ENCODE assay signal across 1 cellular context in the genomic region with DNA sequence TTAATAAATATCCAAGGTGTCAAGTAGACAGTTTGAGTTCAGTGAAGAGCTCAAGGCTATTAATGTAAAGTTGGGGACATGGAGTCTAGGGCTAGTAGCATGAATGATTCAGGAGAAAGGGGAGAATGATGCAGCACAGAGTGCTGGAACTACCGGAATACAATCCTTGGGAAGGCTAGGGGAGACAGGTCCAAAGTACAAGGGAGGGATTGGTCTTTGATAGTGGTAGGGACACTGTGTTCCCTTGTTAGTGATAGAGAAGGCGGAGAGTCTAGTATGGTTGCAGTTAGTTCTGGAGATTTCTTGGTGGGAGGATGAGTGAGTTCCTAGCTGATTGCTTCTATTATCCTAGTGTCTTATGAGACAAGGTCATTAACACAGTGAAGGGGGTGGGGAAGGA.
TF ChIP-seq lines count a peak whose summit lies in the region.

No MANE protein-coding gene starts in this region.

TF ChIP-seq in SK-N-SH treated with all-trans-retinoic acid at 6 μM for 48 hours, 23 proteins besides CTCF, POLR2A, EP300 and RAD21 (continued from another document):
- TF ChIP-seq, protein P1, sequence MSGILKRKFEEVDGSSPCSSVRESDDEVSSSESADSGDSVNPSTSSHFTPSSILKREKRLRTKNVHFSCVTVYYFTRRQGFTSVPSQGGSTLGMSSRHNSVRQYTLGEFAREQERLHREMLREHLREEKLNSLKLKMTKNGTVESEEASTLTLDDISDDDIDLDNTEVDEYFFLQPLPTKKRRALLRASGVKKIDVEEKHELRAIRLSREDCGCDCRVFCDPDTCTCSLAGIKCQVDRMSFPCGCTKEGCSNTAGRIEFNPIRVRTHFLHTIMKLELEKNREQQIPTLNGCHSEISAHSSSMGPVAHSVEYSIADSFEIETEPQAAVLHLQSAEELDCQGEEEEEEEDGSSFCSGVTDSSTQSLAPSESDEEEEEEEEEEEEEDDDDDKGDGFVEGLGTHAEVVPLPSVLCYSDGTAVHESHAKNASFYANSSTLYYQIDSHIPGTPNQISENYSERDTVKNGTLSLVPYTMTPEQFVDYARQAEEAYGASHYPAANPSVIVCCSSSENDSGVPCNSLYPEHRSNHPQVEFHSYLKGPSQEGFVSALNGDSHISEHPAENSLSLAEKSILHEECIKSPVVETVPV (CRISPR knock-in tag; IDR thresholded peaks at IDR 0.05): no peak
- no peak for TF ChIP-seq SNAI2 (CRISPR knock-in tag; IDR thresholded peaks at IDR 0.05)
- TF ChIP-seq ZFP30 (CRISPR knock-in tag; IDR thresholded peaks at IDR 0.05): no peak
- no peak for TF ChIP-seq TCF4 (CRISPR knock-in tag; IDR thresholded peaks at IDR 0.05; ENCODE audit: borderline replicate concordance)
- TF ChIP-seq CSDC2 (CRISPR knock-in tag; IDR thresholded peaks at IDR 0.05): no peak
- no peak for TF ChIP-seq OSR1 (CRISPR knock-in tag; IDR thresholded peaks at IDR 0.05)
- no peak for TF ChIP-seq ESRRG (CRISPR knock-in tag; IDR thresholded peaks at IDR 0.05)
- TF ChIP-seq ARNTL (CRISPR knock-in tag; IDR thresholded peaks at IDR 0.05; ENCODE audit: borderline replicate concordance, low read depth): no peak
- TF ChIP-seq, protein P2, sequence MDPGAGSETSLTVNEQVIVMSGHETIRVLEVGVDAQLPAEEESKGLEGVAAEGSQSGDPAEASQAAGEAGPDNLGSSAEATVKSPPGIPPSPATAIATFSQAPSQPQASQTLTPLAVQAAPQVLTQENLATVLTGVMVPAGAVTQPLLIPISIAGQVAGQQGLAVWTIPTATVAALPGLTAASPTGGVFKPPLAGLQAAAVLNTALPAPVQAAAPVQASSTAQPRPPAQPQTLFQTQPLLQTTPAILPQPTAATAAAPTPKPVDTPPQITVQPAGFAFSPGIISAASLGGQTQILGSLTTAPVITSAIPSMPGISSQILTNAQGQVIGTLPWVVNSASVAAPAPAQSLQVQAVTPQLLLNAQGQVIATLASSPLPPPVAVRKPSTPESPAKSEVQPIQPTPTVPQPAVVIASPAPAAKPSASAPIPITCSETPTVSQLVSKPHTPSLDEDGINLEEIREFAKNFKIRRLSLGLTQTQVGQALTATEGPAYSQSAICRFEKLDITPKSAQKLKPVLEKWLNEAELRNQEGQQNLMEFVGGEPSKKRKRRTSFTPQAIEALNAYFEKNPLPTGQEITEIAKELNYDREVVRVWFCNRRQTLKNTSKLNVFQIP (CRISPR knock-in tag; IDR thresholded peaks at IDR 0.05; ENCODE audit: borderline replicate concordance, low read depth): no peak
- TF ChIP-seq ZNF70 (CRISPR knock-in tag; IDR thresholded peaks at IDR 0.05): no peak
- no peak for TF ChIP-seq TOX (CRISPR knock-in tag; IDR thresholded peaks at IDR 0.05; ENCODE audit: borderline replicate concordance)
- no peak for TF ChIP-seq ZFP3 (CRISPR knock-in tag; IDR thresholded peaks at IDR 0.05)
- no peak for TF ChIP-seq ISL1 (CRISPR knock-in tag; IDR thresholded peaks at IDR 0.05)
